8 cellular contexts compared by ENCODE assay signal in genomic region chr9:34590376-34591090, GRCh38. TPM values are rescaled to one million over a fixed set of nuclear protein-coding genes. Genes with fewer than 3 reads are reported as not detected.
DNase-seq lines count a peak whose midpoint lies in the region; ATAC-seq, FAIRE-seq and TF ChIP-seq lines count a peak whose summit lies in the region.

No MANE protein-coding gene starts in this region.

- H3K4me3 Mint-ChIP-seq in nephron progenitor cell = peak overlapping the region; percentile 97

- no peak for TF ChIP-seq CTCF in endothelial cell of umbilical vein (IDR thresholded peaks at IDR 0.05; ENCODE audit: extremely low read depth in 1 of 2, insufficient read depth in 1 of 2, low read depth in 1 of 2, low read length in 2 of 2)
- no peak for TF ChIP-seq CTCF in nephron progenitor cell (IDR thresholded peaks at IDR 0.05)
- TF ChIP-seq CTCF in GM10266 (IDR thresholded peaks at IDR 0.05; ENCODE audit: control insufficient read depth, insufficient read depth, low read depth, missing control alignments) = no peak

- intact Hi-C loops in endothelial cell of umbilical vein (cut with micrococcal nuclease) = loop anchor here (1.0 to 2.0 kb wide), 2 partner anchors 42 to 186 kb away; no protein-coding TSS in a partner anchor

- H3K36me3 Mint-ChIP-seq in nephron progenitor cell (ENCODE audit: low read depth) = no peaks in the 10 kb centered on the region

- no peaks in the 10 kb centered on the region for H3K9me1 ChIP-seq in endothelial cell of umbilical vein (replicated peaks; ENCODE audit: control insufficient read depth, extremely low read depth, insufficient read depth, low read length)

- H3K4me2 ChIP-seq in BLaER1 treated with 17β-estradiol and CSF1 and Interleukin-3, amounts not matched to agents 10 nM and 100 nM = peak overlapping the region; percentile 81 to 96 (median 89)
- H3K4me2 ChIP-seq in endothelial cell of umbilical vein (ENCODE audit: insufficient read depth, low read length) = no peak overlapping the region

- dilution Hi-C loops in endothelial cell of umbilical vein (cut with MboI; ENCODE audit: extremely low pct_ligation_motif_present, low sequenced_read_pairs) = no loop called here

- H3K27ac Mint-ChIP-seq in nephron progenitor cell = no peak overlapping the region

- POLR2A ChIA-PET in endothelial cell of umbilical vein (lab: Charles Lee) = no interaction called here

- no peak overlapping the region for H2AFZ ChIP-seq in endothelial cell of umbilical vein (ENCODE audit: low read depth, low read length)

- CTCF ChIA-PET in endothelial cell of umbilical vein (lab: Charles Lee) = interaction anchor here (1.0 to 5.1 kb wide), 23 partner anchors 11 to 258 kb away, joined by 3 to 326 read pairs (median 11); partner anchors contain the start of gene FAM219A

- no peak for TF ChIP-seq POLR2A in endothelial cell of umbilical vein (IDR thresholded peaks at IDR 0.05; ENCODE audit: low read depth, low read length)

- no TSS peak for BruUV-seq in endothelial cell of umbilical vein (replicated peaks; lab: Mats Ljungman, UMichigan)

- peak overlapping the region; percentile 42 to 69 (median 59) for H3K4me3 ChIP-seq in BLaER1 treated with 17β-estradiol and CSF1 and Interleukin-3, amounts not matched to agents 10 nM and 100 nM
- H3K4me3 ChIP-seq in NT2/D1 (ENCODE audit: insufficient read length, low read depth) = peak overlapping the region; percentile 48
- H3K4me3 ChIP-seq in endothelial cell of umbilical vein (replicated peaks in 1 of 3; ENCODE audit: insufficient read depth in 1 of 3, low read depth in 1 of 3, low read length in 3 of 3) = no peak overlapping the region

- peak overlapping the region in 2 of 11 experiments; percentile 26 to 28; a peak in 3 of 22 replicates for H3K9ac ChIP-seq in BLaER1 treated with 17β-estradiol and CSF1 and Interleukin-3, amounts not matched to agents 10 nM and 100 nM
- H3K9ac ChIP-seq in NT2/D1 (ENCODE audit: insufficient read length, low read depth) (peak overlapping the region; percentile 79), endothelial cell of umbilical vein (replicated peaks; ENCODE audit: extremely low read depth, insufficient read depth, low read length) (no peak overlapping the region)

- H3K9me3 ChIP-seq in BLaER1 treated with 17β-estradiol and CSF1 and Interleukin-3, amounts not matched to agents 10 nM and 100 nM (replicated peaks in 1 of 11) = 0 out of 22 replicates have a peak, but pooled peaks cover 0 to 5% (median 0%) of the 10 kb centered on the region in 11 experiments
- H3K9me3 ChIP-seq in NT2/D1 (ENCODE audit: insufficient read depth, low read length) = no peaks in the 10 kb centered on the region
- H3K9me3 ChIP-seq in endothelial cell of umbilical vein (replicated peaks; ENCODE audit: control insufficient read depth, insufficient read depth, low read length) = no peaks in the 10 kb centered on the region

- H4K20me1 ChIP-seq in BLaER1 treated with 17β-estradiol and CSF1 and Interleukin-3, amounts not matched to agents 10 nM and 100 nM = peaks cover 0 to 89% (median 56%) of the 10 kb centered on the region in 11 experiments; a peak in 19 of 22 replicates
- H4K20me1 ChIP-seq in endothelial cell of umbilical vein (replicated peaks; ENCODE audit: control insufficient read depth, extremely low read depth, insufficient read depth, low read length) = no peaks in the 10 kb centered on the region

- no peak for FAIRE-seq in endothelial cell of umbilical vein (lab: Jason Lieb, UNC)

- no peaks in the 10 kb centered on the region for H3K79me2 ChIP-seq in endothelial cell of umbilical vein (ENCODE audit: control insufficient read depth, insufficient read depth, low read length)

- H3K27me3 ChIP-seq in BLaER1 treated with 17β-estradiol and CSF1 and Interleukin-3, amounts not matched to agents 10 nM and 100 nM = peaks cover 89 to 98% (median 95%) of the 10 kb centered on the region in 11 experiments
- H3K27me3 ChIP-seq in NT2/D1 (ENCODE audit: insufficient read depth, insufficient read length) (peaks cover 79% of the 10 kb centered on the region), endothelial cell of umbilical vein (ENCODE audit: control insufficient read depth in 2 of 2, insufficient read depth in 2 of 2, low read length in 2 of 2) (peaks cover 73 to 84% of the 10 kb centered on the region in 2 experiments)

- ATAC-seq in HG03354 (IDR thresholded peaks at IDR 0.05; ENCODE audit: poor library complexity, severe bottlenecking, unreplicated experiment) (no peak), SK-N-SH treated with all-trans-retinoic acid at 6 μM for 48 hours (no peak; the same call in 2 of the 3 replicates)

- peaks cover 54% of the 10 kb centered on the region for H3K27me3 Mint-ChIP-seq in nephron progenitor cell (ENCODE audit: low read depth, poor library complexity)

- H3K4me1 ChIP-seq in BLaER1 treated with 17β-estradiol and CSF1 and Interleukin-3, amounts not matched to agents 10 nM and 100 nM = peaks cover 45 to 54% (median 52%) of the 10 kb centered on the region in 10 experiments
- H3K4me1 ChIP-seq in NT2/D1 (ENCODE audit: insufficient read depth, insufficient read length) (peaks cover 35% of the 10 kb centered on the region), endothelial cell of umbilical vein (ENCODE audit: control insufficient read depth, extremely low read depth, insufficient read depth, low read length) (no peaks in the 10 kb centered on the region)

- peaks cover 75% of the 10 kb centered on the region for H3K4me1 Mint-ChIP-seq in nephron progenitor cell

- no peaks in the 10 kb centered on the region for H3K36me3 ChIP-seq in BLaER1 treated with 17β-estradiol and CSF1 and Interleukin-3, amounts not matched to agents 10 nM and 100 nM
- no peaks in the 10 kb centered on the region for H3K36me3 ChIP-seq in NT2/D1 (ENCODE audit: insufficient read depth, insufficient read length, low read length)
- no peaks in the 10 kb centered on the region for H3K36me3 ChIP-seq in endothelial cell of umbilical vein (ENCODE audit: control insufficient read depth in 2 of 2, extremely low read depth in 1 of 2, insufficient read depth in 2 of 2, low read length in 2 of 2)

- H3K27ac ChIP-seq in BLaER1 treated with 17β-estradiol and CSF1 and Interleukin-3, amounts not matched to agents 10 nM and 100 nM = no peak overlapping the region
- H3K27ac ChIP-seq in endothelial cell of umbilical vein (ENCODE audit: insufficient read depth, low read depth, low read length) = no peak overlapping the region

- DNase-seq in NT2/D1 (ENCODE audit: low read depth, low spot score) (no peak), endothelial cell of umbilical vein (ENCODE audit: low read depth, low spot score) (peak; percentile 19), nephron progenitor cell (peak; percentile 38), GM10266 (ENCODE audit: extremely low spot score) (no peak), NCI-H446 (lab: John Stamatoyannopoulos, UW) (no peak)

- H3K9me3 Mint-ChIP-seq in nephron progenitor cell = no peaks in the 10 kb centered on the region

RNA-seq across cellular contexts. Expression of gene CNTFR, which starts 1.0 kb away (rescaled TPM):
- not detected in 2 replicates for total RNA-seq in endothelial cell of umbilical vein
- polyA plus RNA-seq in endothelial cell of umbilical vein = not detected in 2 replicates
- polyA plus RNA-seq in endothelial cell of umbilical vein (2011; cell fraction: cytosol; rRNA removed) = not detected in 2 replicates
- polyA plus RNA-seq in endothelial cell of umbilical vein (2011; cell fraction: nucleus; rRNA removed) = not detected in 2 replicates
- polyA plus RNA-seq in endothelial cell of umbilical vein (2012) = not detected in 2 replicates
- not detected in 2 replicates for polyA minus RNA-seq in endothelial cell of umbilical vein
- not detected for polyA minus RNA-seq in endothelial cell of umbilical vein (2011; cell fraction: cytosol; rRNA and poly(A)+ RNA removed)
- not detected in 2 replicates for polyA minus RNA-seq in endothelial cell of umbilical vein (2011; cell fraction: nucleus; rRNA and poly(A)+ RNA removed)

RNA-seq across cellular contexts. Expression of gene RPP25L, which starts 21.4 kb away (rescaled TPM):
- total RNA-seq in endothelial cell of umbilical vein = 15.1 and 15.7 TPM in 2 replicates
- polyA plus RNA-seq in endothelial cell of umbilical vein = 41.0 and 46.9 TPM in 2 replicates
- 26.1 and 27.9 TPM in 2 replicates for polyA plus RNA-seq in endothelial cell of umbilical vein (2011; cell fraction: cytosol; rRNA removed)
- 9.1 and 10.0 TPM in 2 replicates for polyA plus RNA-seq in endothelial cell of umbilical vein (2011; cell fraction: nucleus; rRNA removed)
- polyA plus RNA-seq in endothelial cell of umbilical vein (2012) = 18.8 and 23.8 TPM in 2 replicates
- polyA minus RNA-seq in endothelial cell of umbilical vein = 7.2 and 12.7 TPM in 2 replicates
- 19.8 TPM for polyA minus RNA-seq in endothelial cell of umbilical vein (2011; cell fraction: cytosol; rRNA and poly(A)+ RNA removed)
- 2.8 and 3.7 TPM in 2 replicates for polyA minus RNA-seq in endothelial cell of umbilical vein (2011; cell fraction: nucleus; rRNA and poly(A)+ RNA removed)

RNA-seq across cellular contexts. Expression of gene DCTN3, which starts 29.8 kb away (rescaled TPM):
- 91.0 and 93.3 TPM in 2 replicates for total RNA-seq in endothelial cell of umbilical vein
- 170 TPM in 2 replicates for polyA plus RNA-seq in endothelial cell of umbilical vein
- polyA plus RNA-seq in endothelial cell of umbilical vein (2011; cell fraction: cytosol; rRNA removed) = 163 and 168 TPM in 2 replicates
- 101 and 104 TPM in 2 replicates for polyA plus RNA-seq in endothelial cell of umbilical vein (2011; cell fraction: nucleus; rRNA removed)
- 117 and 131 TPM in 2 replicates for polyA plus RNA-seq in endothelial cell of umbilical vein (2012)
- polyA minus RNA-seq in endothelial cell of umbilical vein = 61.0 and 79.4 TPM in 2 replicates
- 26.2 TPM for polyA minus RNA-seq in endothelial cell of umbilical vein (2011; cell fraction: cytosol; rRNA and poly(A)+ RNA removed)
- 19.7 and 32.8 TPM in 2 replicates for polyA minus RNA-seq in endothelial cell of umbilical vein (2011; cell fraction: nucleus; rRNA and poly(A)+ RNA removed)

RNA-seq across cellular contexts. Expression of gene ARID3C, which starts 38.3 kb away (rescaled TPM):
- total RNA-seq in endothelial cell of umbilical vein = not detected in 2 replicates
- polyA plus RNA-seq in endothelial cell of umbilical vein = not detected in 2 replicates
- polyA plus RNA-seq in endothelial cell of umbilical vein (2011; cell fraction: cytosol; rRNA removed) = 0.06 TPM in 1 of 2 replicates, not detected in the other
- polyA plus RNA-seq in endothelial cell of umbilical vein (2011; cell fraction: nucleus; rRNA removed) = not detected in 2 replicates
- not detected in 2 replicates for polyA plus RNA-seq in endothelial cell of umbilical vein (2012)
- not detected in 2 replicates for polyA minus RNA-seq in endothelial cell of umbilical vein
- 0.72 TPM for polyA minus RNA-seq in endothelial cell of umbilical vein (2011; cell fraction: cytosol; rRNA and poly(A)+ RNA removed)
- polyA minus RNA-seq in endothelial cell of umbilical vein (2011; cell fraction: nucleus; rRNA and poly(A)+ RNA removed) = not detected in 2 replicates

RNA-seq across cellular contexts. Expression of gene SIGMAR1, which starts 47.1 kb away (rescaled TPM):
- 74.1 and 81.2 TPM in 2 replicates for total RNA-seq in endothelial cell of umbilical vein
- polyA plus RNA-seq in endothelial cell of umbilical vein = 78.4 and 83.5 TPM in 2 replicates
- 93.9 and 95.3 TPM in 2 replicates for polyA plus RNA-seq in endothelial cell of umbilical vein (2011; cell fraction: cytosol; rRNA removed)
- polyA plus RNA-seq in endothelial cell of umbilical vein (2011; cell fraction: nucleus; rRNA removed) = 24.7 and 27.2 TPM in 2 replicates
- 80.0 and 89.4 TPM in 2 replicates for polyA plus RNA-seq in endothelial cell of umbilical vein (2012)
- 61.6 and 63.3 TPM in 2 replicates for polyA minus RNA-seq in endothelial cell of umbilical vein
- 98.6 TPM for polyA minus RNA-seq in endothelial cell of umbilical vein (2011; cell fraction: cytosol; rRNA and poly(A)+ RNA removed)
- polyA minus RNA-seq in endothelial cell of umbilical vein (2011; cell fraction: nucleus; rRNA and poly(A)+ RNA removed) = 15.2 and 20.8 TPM in 2 replicates

Comparison
In these comparisons a context has a peak if more than half of its experiments do, and no peak if none do; other contexts are left out.
1. H3K4me3 ChIP-seq: peak in BLaER1 treated with 17β-estradiol and CSF1 and Interleukin-3, amounts not matched to agents 10 nM and 100 nM (10 of 10) and NT2/D1 (single experiment); none in endothelial cell of umbilical vein (0 of 3).
2. DNase-seq: peak in endothelial cell of umbilical vein (single experiment) and nephron progenitor cell (single experiment); none in NT2/D1 (single experiment), GM10266 (single experiment) and NCI-H446 (0 of 2).